In the genomic region with DNA sequence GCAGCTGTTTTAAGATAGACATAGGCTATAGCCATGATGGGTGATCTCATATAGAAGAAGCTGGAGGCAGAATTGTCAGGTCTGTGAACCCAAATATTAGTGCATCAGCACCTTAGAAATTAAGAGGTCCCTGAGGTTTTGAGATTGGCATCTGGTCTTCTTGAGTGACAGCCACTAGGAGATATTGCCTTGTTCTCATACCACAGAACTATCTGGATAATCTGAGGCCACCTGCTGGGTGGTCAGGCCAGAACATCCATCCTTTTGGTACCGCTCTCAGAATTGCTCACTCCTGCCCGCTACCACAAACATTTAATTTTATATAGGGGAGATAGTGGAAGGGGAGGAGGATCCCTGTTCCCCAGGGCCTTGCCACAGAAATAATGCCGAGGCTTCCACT, we compare ENCODE assay signal across 8 cellular contexts.
DNase-seq lines count a peak whose midpoint lies in the region; ATAC-seq and TF ChIP-seq lines count a peak whose summit lies in the region.

No MANE protein-coding gene starts in this region.

- peak; percentile 22 for DNase-seq in HT1080 (ENCODE audit: low read depth)
- DNase-seq in cardiac fibroblast (ENCODE audit: low read depth in 2 of 2), result peak; percentile 31 to 59
- peak; percentile 14 to 49 for DNase-seq in trophoblast cell
- no peak for DNase-seq in omental fat pad (ENCODE audit: low spot score)
- no peak for DNase-seq in stimulated activated CD4-positive, alpha-beta T cell treated with anti-CD3 and anti-CD28 coated beads, Interleukin-12 subunit alpha, Interleukin-12 subunit beta, amount 100 ng/mL, for 4 hours
- no peak for DNase-seq in effector memory CD8-positive, alpha-beta T cell

- H2AK5ac ChIP-seq in trophoblast cell (ENCODE audit: low read length), result no peak overlapping the region

- no peak overlapping the region for H4K91ac ChIP-seq in trophoblast cell (ENCODE audit: low read depth, low read length)

- H3K79me2 ChIP-seq in trophoblast cell (ENCODE audit: control insufficient read depth, insufficient read depth, low read length, poor library complexity), result no peaks in the 10 kb centered on the region

- no peaks in the 10 kb centered on the region for H3K27me3 ChIP-seq in trophoblast cell (ENCODE audit: insufficient read depth, low read length)

- no peaks in the 10 kb centered on the region for H3K4me1 ChIP-seq in trophoblast cell (ENCODE audit: control insufficient read depth in 1 of 2, insufficient read depth in 2 of 2, low read length in 2 of 2)

- no peak overlapping the region for H3K18ac ChIP-seq in trophoblast cell (ENCODE audit: low read length)

- peaks cover 2% of the 10 kb centered on the region for H3K36me3 Mint-ChIP-seq in effector memory CD8-positive, alpha-beta T cell (ENCODE audit: insufficient read depth)

- peaks cover 1 to 5% of the 10 kb centered on the region in 2 donors for H3K4me1 Mint-ChIP-seq in effector memory CD8-positive, alpha-beta T cell (ENCODE audit: low read depth in 2 of 2)

- H3K36me3 ChIP-seq in trophoblast cell (ENCODE audit: control insufficient read depth in 1 of 2, insufficient read depth in 2 of 2, low read length in 2 of 2), result no peaks in the 10 kb centered on the region

- H3K9me3 ChIP-seq in trophoblast cell (ENCODE audit: insufficient read depth, low read depth, low read length), result no peaks in the 10 kb centered on the region

- no CpG with 5 or more reads among the region's 3 CpGs for WGBS in trophoblast cell (ENCODE audit: extremely low coverage, insufficient coverage, insufficient read length)

- H3K4me3 Mint-ChIP-seq in effector memory CD8-positive, alpha-beta T cell, result no peak overlapping the region

- no peak overlapping the region for H3K4ac ChIP-seq in trophoblast cell (ENCODE audit: low read depth, low read length)

- no peak overlapping the region for H3K14ac ChIP-seq in trophoblast cell (ENCODE audit: low read length)

- no peak overlapping the region for H2BK120ac ChIP-seq in trophoblast cell (ENCODE audit: insufficient read depth, low read length, poor library complexity)

- H2AFZ ChIP-seq in trophoblast cell (ENCODE audit: insufficient read depth, low read length, poor library complexity), result no peak overlapping the region

- H3K4me3 ChIP-seq in cardiac fibroblast (replicated peaks in 1 of 2; ENCODE audit: low read depth in 2 of 2, low read length in 2 of 2), result no peak overlapping the region
- no peak overlapping the region for H3K4me3 ChIP-seq in trophoblast cell (ENCODE audit: low read depth, low read length)

- peaks cover 4 to 38% of the 10 kb centered on the region in 2 donors for H3K27me3 Mint-ChIP-seq in effector memory CD8-positive, alpha-beta T cell

- no peak overlapping the region for H3K27ac Mint-ChIP-seq in effector memory CD8-positive, alpha-beta T cell

- H3K23ac ChIP-seq in trophoblast cell (ENCODE audit: low read length), result no peak overlapping the region

- no peak overlapping the region for H3K27ac ChIP-seq in trophoblast cell (ENCODE audit: low read depth, low read length)

- H3K9ac ChIP-seq in trophoblast cell (ENCODE audit: low read length), result no peak overlapping the region

- H4K8ac ChIP-seq in trophoblast cell (ENCODE audit: low read depth, low read length), result no peak overlapping the region

- no peaks in the 10 kb centered on the region for H3K9me3 Mint-ChIP-seq in effector memory CD8-positive, alpha-beta T cell

- no peak for ATAC-seq in omental fat pad (ENCODE audit: low FRiP score)
- ATAC-seq in effector memory CD8-positive, alpha-beta T cell (replicated peaks), result no peak
- ATAC-seq in activated CD4-positive, CD25-positive, alpha-beta regulatory T cell treated with anti-CD3 and anti-CD28 coated beads, Interleukin-2, amount 50 U/mL, for 24 hours, result no peak

- no peak overlapping the region for H2BK12ac ChIP-seq in trophoblast cell (ENCODE audit: low read length)

- H4K12ac ChIP-seq in trophoblast cell (ENCODE audit: low read depth, low read length), result no peak overlapping the region

- no peak overlapping the region for H2BK5ac ChIP-seq in trophoblast cell (ENCODE audit: low read depth, low read length, poor library complexity)

- peak; percentile 37 for TF ChIP-seq CTCF in GM12873 (IDR thresholded peaks at IDR 0.05; ENCODE audit: insufficient read depth, low read depth, low read length, missing control alignments)
- peak; percentile 45 for TF ChIP-seq CTCF in cardiac fibroblast (IDR thresholded peaks at IDR 0.05; ENCODE audit: low read depth, low read length)
- no peak for TF ChIP-seq CTCF in omental fat pad (IDR thresholded peaks at IDR 0.05)

- H3K79me1 ChIP-seq in trophoblast cell (ENCODE audit: low read length), result no peaks in the 10 kb centered on the region

- H3K4me2 ChIP-seq in trophoblast cell (ENCODE audit: low read length), result no peak overlapping the region

Comparison
In these comparisons a context has a peak if more than half of its experiments do, and no peak if none do; other contexts are left out.
1. CTCF ChIP-seq: peak in GM12873 (single experiment) and cardiac fibroblast (single experiment); none in omental fat pad (0 of 3).
2. DNase-seq: peak in HT1080 (single experiment), cardiac fibroblast (2 of 2) and trophoblast cell (2 of 2); none in omental fat pad (single experiment), stimulated activated CD4-positive, alpha-beta T cell treated with anti-CD3 and anti-CD28 coated beads, Interleukin-12 subunit alpha, Interleukin-12 subunit beta, amount 100 ng/mL, for 4 hours (single experiment) and effector memory CD8-positive, alpha-beta T cell (0 of 3).